30 cellular contexts compared by ENCODE assay signal in genomic region chr13:113812140-113813036, GRCh38.
"Had no signal": no experiment of that assay in that cellular context is flagged by ENCODE, and none has a peak within 500 bp of the region (broad histone marks: within the 10 kb centered on the region; RNA-seq: fewer than 3 reads in every experiment).

No MANE protein-coding gene starts in this region.

- H3K27ac Mint-ChIP-seq: activated naive CD8-positive, alpha-beta T cell; mesothelial cell of epicardium; nephron progenitor cell had no signal

- H3K36me3 Mint-ChIP-seq: activated naive CD8-positive, alpha-beta T cell had no signal

- DNase-seq: activated CD4-positive, alpha-beta T cell treated with anti-CD3 and anti-CD28 coated beads for 4 hours; activated CD4-positive, alpha-beta T cell treated with anti-CD3 and anti-CD28 coated beads, Interleukin-2, amount 50 U/mL, for 4 hours; activated CD4-positive, CD25-positive, alpha-beta regulatory T cell; activated CD8-positive, alpha-beta memory T cell treated with anti-CD3 and anti-CD28 coated beads for 24 hours; activated effector memory CD4-positive, alpha-beta T cell treated with Interleukin-2 at 50 U/mL for 16 hours; activated naive CD4-positive, alpha-beta T cell treated with Interleukin-2 at 50 U/mL for 16 hours; anterior cingulate cortex; cerebellar nuclear complex; colonic mucosa; effector CD8-positive, alpha-beta T cell; gastrocnemius medialis; glutamatergic neuron; islet precursor cell; left ventricle myocardium superior; mammary epithelial cell; naive B cell; nephron progenitor cell; nucleus accumbens; retina; stimulated activated CD4-positive, alpha-beta T cell treated with anti-CD3 and anti-CD28 coated beads, Interleukin-15, amount 100 ng/mL, for 24 hours; stimulated activated CD4-positive, alpha-beta T cell treated with anti-CD3 and anti-CD28 coated beads, Interleukin-2, amount 100 ng/mL, for 24 hours; stimulated activated naive CD4-positive, alpha-beta T cell; testis; transverse colon; uterus had no signal

- H3K9me3 ChIP-seq: colonic mucosa, pancreas, prostate gland, testis, transverse colon, uterus had no signal

- H3K36me3 ChIP-seq: colonic mucosa, gastrocnemius medialis, pancreas, prostate gland, transverse colon, uterus had no signal

- H3K4me3 ChIP-seq: colonic mucosa, gastrocnemius medialis, hepatocyte, pancreas, prostate gland, testis, transverse colon, uterus had no signal

- ATAC-seq: gastrocnemius medialis, left ventricle myocardium superior, pancreas had no signal

- H3K27me3 ChIP-seq: colonic mucosa, gastrocnemius medialis, hepatocyte, pancreas, testis, transverse colon, uterus had no signal

- H3K4me1 ChIP-seq: colonic mucosa, prostate gland, uterus had no signal

- H3K27ac ChIP-seq: colonic mucosa, gastrocnemius medialis, hepatocyte, prostate gland, transverse colon had no signal

- H3K4me3 Mint-ChIP-seq: activated naive CD8-positive, alpha-beta T cell; mesothelial cell of epicardium; nephron progenitor cell had no signal

- H3K27me3 Mint-ChIP-seq: activated naive CD8-positive, alpha-beta T cell; naive B cell had no signal
